12 cellular contexts compared by ENCODE assay signal in the genomic region with DNA sequence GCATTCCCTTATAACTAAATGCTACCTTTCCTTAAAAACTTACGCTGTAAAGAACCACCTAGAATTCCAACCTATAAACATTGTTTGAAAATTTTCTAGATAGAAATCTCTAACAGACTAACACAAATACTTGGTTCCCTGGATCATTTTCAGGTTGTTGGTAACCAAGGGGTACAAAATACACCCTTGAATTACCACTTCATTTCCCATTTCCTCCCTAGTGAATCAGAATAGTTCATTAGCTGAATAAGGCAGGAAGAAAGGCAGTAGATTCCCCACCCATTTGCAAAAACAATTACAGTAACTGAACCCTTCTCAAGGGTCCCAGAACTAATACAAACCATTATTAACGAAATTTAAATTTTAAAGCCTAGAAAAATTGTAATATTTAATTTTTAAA. TPM values are rescaled to one million over a fixed set of nuclear protein-coding genes. Genes with fewer than 3 reads are reported as not detected.
DNase-seq lines count a peak whose midpoint lies in the region; ATAC-seq and TF ChIP-seq lines count a peak whose summit lies in the region.
"Had no signal": no experiment of that assay in that cellular context is flagged by ENCODE, and none has a peak within 500 bp of the region (broad histone marks: within the 10 kb centered on the region; RNA-seq: fewer than 3 reads in every experiment).

No MANE protein-coding gene starts in this region.

- H3K4me3 Mint-ChIP-seq in CD4-positive, alpha-beta memory T cell = peak overlapping the region in 4 of 8 donors; percentile 12 to 50 (median 13)
- H3K4me3 Mint-ChIP-seq in activated T-helper 2 cell treated with anti-CD3 and anti-CD28 coated beads, Interferon-gamma antibody, Interleukin-2, Interleukin-4, amounts not matched to agents 10 μg/mL and 5 μg/mL and 100 μg/mL, durations not matched to agents 14 hours and 24 hours and 36 hours (ENCODE audit: low read depth) = peak overlapping the region; percentile 13
- peak overlapping the region in 6 of 10 donors; percentile 11 to 59 (median 22) for H3K4me3 Mint-ChIP-seq in naive thymus-derived CD8-positive, alpha-beta T cell

- peaks cover 2 to 21% of the 10 kb centered on the region in 2 donors for H3K36me3 Mint-ChIP-seq in CD4-positive, alpha-beta memory T cell
- H3K36me3 Mint-ChIP-seq in activated T-helper 2 cell treated with anti-CD3 and anti-CD28 coated beads, Interferon-gamma antibody, Interleukin-2, Interleukin-4, amounts not matched to agents 10 μg/mL and 5 μg/mL and 100 μg/mL, durations not matched to agents 14 hours and 24 hours and 36 hours (ENCODE audit: low read depth) = peaks cover 55% of the 10 kb centered on the region
- H3K36me3 Mint-ChIP-seq in naive thymus-derived CD8-positive, alpha-beta T cell = peaks cover 0 to 5% (median 0%) of the 10 kb centered on the region in 3 donors

- intact Hi-C loops in CD4-positive, alpha-beta memory T cell (cut with micrococcal nuclease) = loop anchor here (10.0 kb wide), 2 partner anchors 1377 to 1697 kb away; a partner anchor contains a TSS
- intact Hi-C loops in activated T-helper 2 cell treated with anti-CD3 and anti-CD28 coated beads, Interferon-gamma antibody, Interleukin-2, Interleukin-4, amounts not matched to agents 10 μg/mL and 5 μg/mL and 100 μg/mL, durations not matched to agents 14 hours and 24 hours and 36 hours (cut with micrococcal nuclease) = loop anchor here (5.0 to 10.0 kb wide), 2 partner anchors 160 to 317 kb away; a partner anchor contains a TSS

- no peaks in the 10 kb centered on the region for H3K27me3 ChIP-seq in CD4-positive, alpha-beta memory T cell (ENCODE audit: insufficient read depth, low read length)

- H3K36me3 ChIP-seq in CD4-positive, alpha-beta memory T cell (ENCODE audit: insufficient read depth, low read length) = no peaks in the 10 kb centered on the region

- peaks cover 79% of the 10 kb centered on the region for H3K4me1 ChIP-seq in CD4-positive, alpha-beta memory T cell (ENCODE audit: insufficient read depth, low read length)

- TF ChIP-seq CTCF in GM12865 (IDR thresholded peaks at IDR 0.05; ENCODE audit: insufficient read depth, low read depth, low read length, missing control alignments) = no peak

- H3K9me3 ChIP-seq in CD4-positive, alpha-beta memory T cell (ENCODE audit: control insufficient read depth in 1 of 2, low read length in 2 of 2) = no peaks in the 10 kb centered on the region

- CTCF ChIA-PET in CD4-positive, alpha-beta memory T cell (lab: Charles Lee; ENCODE audit: partially characterized antibody) = interaction anchor here (0.6 to 1.9 kb wide), 2 partner anchors 63 to 81 kb away, joined by 3 to 9 read pairs; no protein-coding TSS in a partner anchor

- H3K9me3 Mint-ChIP-seq in CD4-positive, alpha-beta memory T cell = no peaks in the 10 kb centered on the region
- no peaks in the 10 kb centered on the region for H3K9me3 Mint-ChIP-seq in activated T-helper 2 cell treated with anti-CD3 and anti-CD28 coated beads, Interferon-gamma antibody, Interleukin-2, Interleukin-4, amounts not matched to agents 10 μg/mL and 5 μg/mL and 100 μg/mL, durations not matched to agents 14 hours and 24 hours and 36 hours
- no peaks in the 10 kb centered on the region for H3K9me3 Mint-ChIP-seq in naive thymus-derived CD8-positive, alpha-beta T cell
- H3K9me3 Mint-ChIP-seq: stimulated activated naive B cell treated with anti-CD40 and anti-IgM and Interleukin-4, amounts not matched to agents 10 μg/mL and 1 μg/mL and 100 μg/mL, for 72 hours had no signal

- peaks cover 55 to 82% (median 69%) of the 10 kb centered on the region in 4 donors for H3K4me1 Mint-ChIP-seq in CD4-positive, alpha-beta memory T cell
- peaks cover 62% of the 10 kb centered on the region for H3K4me1 Mint-ChIP-seq in activated T-helper 2 cell treated with anti-CD3 and anti-CD28 coated beads, Interferon-gamma antibody, Interleukin-2, Interleukin-4, amounts not matched to agents 10 μg/mL and 5 μg/mL and 100 μg/mL, durations not matched to agents 14 hours and 24 hours and 36 hours (ENCODE audit: low read depth)
- peaks cover 28 to 84% (median 68%) of the 10 kb centered on the region in 4 donors for H3K4me1 Mint-ChIP-seq in naive thymus-derived CD8-positive, alpha-beta T cell

- no peak for DNase-seq in CD4-positive, alpha-beta memory T cell
- DNase-seq in GM12865 (ENCODE audit: low read depth) (no peak), SHP77 treated with DMSO at 0.1 percent for 48 hours (lab: John Stamatoyannopoulos, UW) (no peak), COLO829 (ENCODE audit: low spot score) (no peak)
- DNase-seq in activated T-helper 2 cell treated with anti-CD3 and anti-CD28 coated beads, Interferon-gamma antibody, Interleukin-2, Interleukin-4, amounts not matched to agents 10 μg/mL and 5 μg/mL and 100 μg/mL, durations not matched to agents 14 hours and 24 hours and 36 hours (ENCODE audit: low spot score) = no peak
- DNase-seq in naive thymus-derived CD8-positive, alpha-beta T cell = no peak
- DNase-seq: activated effector memory CD4-positive, alpha-beta T cell treated with anti-CD3 and anti-CD28 coated beads, Interleukin-2, amount 50 U/mL, for 16 hours; COR-L47; NCI-H2171 treated with DMSO at 0.1 percent for 48 hours; stimulated activated CD4-positive, alpha-beta T cell treated with anti-CD3 and anti-CD28 coated beads, Interleukin-4, amount 100 ng/mL, for 24 hours; stimulated activated naive B cell treated with anti-CD40 and anti-IgM and Interleukin-4, amounts not matched to agents 10 μg/mL and 1 μg/mL and 100 μg/mL, for 72 hours had no signal

- peak overlapping the region; percentile 18 for H3K27ac ChIP-seq in CD4-positive, alpha-beta memory T cell (ENCODE audit: low read depth, low read length)

- POLR2A ChIA-PET in CD4-positive, alpha-beta memory T cell (lab: Charles Lee; ENCODE audit: partially characterized antibody) = interaction anchor here (1.2 to 2.6 kb wide), 2 partner anchors 10 to 38 kb away, joined by 7 to 12 read pairs; no protein-coding TSS in a partner anchor
- POLR2A ChIA-PET in naive thymus-derived CD8-positive, alpha-beta T cell (lab: Charles Lee) = interaction anchor here (1.6 kb wide), 1 partner anchor 38 kb away, joined by 6 read pairs; no protein-coding TSS in a partner anchor

- peak overlapping the region in 4 of 7 donors; percentile 4 to 74 (median 58) for H3K27ac Mint-ChIP-seq in CD4-positive, alpha-beta memory T cell
- H3K27ac Mint-ChIP-seq in activated T-helper 2 cell treated with anti-CD3 and anti-CD28 coated beads, Interferon-gamma antibody, Interleukin-2, Interleukin-4, amounts not matched to agents 10 μg/mL and 5 μg/mL and 100 μg/mL, durations not matched to agents 14 hours and 24 hours and 36 hours = no peak overlapping the region
- H3K27ac Mint-ChIP-seq in naive thymus-derived CD8-positive, alpha-beta T cell = peak overlapping the region in 3 of 10 donors; percentile 4 to 84 (median 55)

- no peaks in the 10 kb centered on the region for H3K27me3 Mint-ChIP-seq in CD4-positive, alpha-beta memory T cell
- H3K27me3 Mint-ChIP-seq in activated T-helper 2 cell treated with anti-CD3 and anti-CD28 coated beads, Interferon-gamma antibody, Interleukin-2, Interleukin-4, amounts not matched to agents 10 μg/mL and 5 μg/mL and 100 μg/mL, durations not matched to agents 14 hours and 24 hours and 36 hours (ENCODE audit: low read depth) = no peaks in the 10 kb centered on the region
- H3K27me3 Mint-ChIP-seq in naive thymus-derived CD8-positive, alpha-beta T cell = no peaks in the 10 kb centered on the region
- H3K27me3 Mint-ChIP-seq: stimulated activated naive B cell treated with anti-CD40 and anti-IgM and Interleukin-4, amounts not matched to agents 10 μg/mL and 1 μg/mL and 100 μg/mL, for 72 hours had no signal

- no peak for ATAC-seq in naive thymus-derived CD8-positive, alpha-beta T cell
- ATAC-seq in GM18502 (IDR thresholded peaks at IDR 0.05; ENCODE audit: poor library complexity, unreplicated experiment) = no peak
- ATAC-seq: stimulated activated naive B cell treated with anti-CD40 and anti-IgM and Interleukin-4, amounts not matched to agents 10 μg/mL and 1 μg/mL and 100 μg/mL, for 72 hours had no signal

- no peak overlapping the region for H3K4me3 ChIP-seq in CD4-positive, alpha-beta memory T cell (ENCODE audit: low read length in 2 of 2)
- peak overlapping the region; percentile 64 for H3K4me3 ChIP-seq in GM12865 (ENCODE audit: low read depth, low read length)

RNA-seq across cellular contexts. Expression of a gene that starts 5.5 kb away (rescaled TPM):
- total RNA-seq in CD4-positive, alpha-beta memory T cell = 10 to 100 TPM; 60.9 to 64.8 TPM
- 10 to 100 TPM in 1 of 2 donors, 1 to 10 TPM in 1; 3.5 to 10.5 TPM for polyA plus RNA-seq in CD4-positive, alpha-beta memory T cell
- 48.6 and 49.3 TPM in 2 replicates for total RNA-seq in activated T-helper 2 cell treated with anti-CD3 and anti-CD28 coated beads, Interferon-gamma antibody, Interleukin-2, Interleukin-4, amounts not matched to agents 10 μg/mL and 5 μg/mL and 100 μg/mL, durations not matched to agents 14 hours and 24 hours and 36 hours
- 10 to 100 TPM; 54.3 to 57.6 TPM for total RNA-seq in naive thymus-derived CD8-positive, alpha-beta T cell
- polyA plus RNA-seq in naive thymus-derived CD8-positive, alpha-beta T cell = 1 to 10 TPM; 1.7 to 7.4 (median 6.9) TPM
